Comparison of ENCODE assay signal across 12 cellular contexts in genomic region chr14:37034410-37035285, GRCh38.
DNase-seq lines count a peak whose midpoint lies in the region; ATAC-seq and TF ChIP-seq lines count a peak whose summit lies in the region.
"Had no signal": no experiment of that assay in that cellular context is flagged by ENCODE, and none has a peak within 500 bp of the region (broad histone marks: within the 10 kb centered on the region; RNA-seq: fewer than 3 reads in every experiment).

No MANE protein-coding gene starts in this region.

- TF ChIP-seq CTCF in choroid plexus epithelial cell (conservative IDR thresholded peaks at IDR 0.05; ENCODE audit: low read depth, low read length) (no peak), heart left ventricle (IDR thresholded peaks at IDR 0.05) (no peak)

- no peak overlapping the region for H3K27ac ChIP-seq in heart left ventricle
- H3K27ac ChIP-seq: lower lobe of right lung, prostate gland, VCaP had no signal

- no peaks in the 10 kb centered on the region for H3K36me3 ChIP-seq in heart left ventricle
- H3K36me3 ChIP-seq: lower lobe of right lung, prostate gland had no signal

- ATAC-seq in GM18502 (IDR thresholded peaks at IDR 0.05; ENCODE audit: poor library complexity, unreplicated experiment) (peak; percentile 75), HG03442 (IDR thresholded peaks at IDR 0.05; ENCODE audit: unreplicated experiment) (peak; percentile 67), heart left ventricle (no peak), HG02623 (IDR thresholded peaks at IDR 0.05; ENCODE audit: unreplicated experiment) (no peak)
- ATAC-seq: lower lobe of right lung had no signal

- no peaks in the 10 kb centered on the region for H3K9me3 ChIP-seq in heart left ventricle
- H3K9me3 ChIP-seq: lower lobe of right lung, prostate gland had no signal

- TF ChIP-seq POLR2A in heart left ventricle (IDR thresholded peaks at IDR 0.05), result no peak

- peaks cover 0 to 3% (median 0%) of the 10 kb centered on the region in 12 donors for H3K4me1 ChIP-seq in heart left ventricle
- H3K4me1 ChIP-seq: lower lobe of right lung, prostate gland had no signal

- intact Hi-C loops in heart left ventricle (cut with DNase I), result no loop called here

- H3K27me3 ChIP-seq in heart left ventricle, result no peaks in the 10 kb centered on the region

- H3K4me3 ChIP-seq in choroid plexus epithelial cell (ENCODE audit: low read depth, low read length) (no peak overlapping the region), skeletal muscle cell (ENCODE audit: low read depth, low read length) (no peak overlapping the region), heart left ventricle (no peak overlapping the region)
- H3K4me3 ChIP-seq: lower lobe of right lung, prostate gland had no signal

- 73 to 82% (median 81%) methylated on average over 11 of the region's 11 CpGs for WGBS in heart left ventricle, 4 donors

- peak; percentile 42 for DNase-seq in choroid plexus epithelial cell (ENCODE audit: low read depth)
- peak; percentile 59 for DNase-seq in skeletal muscle cell (ENCODE audit: low read depth)
- no peak for DNase-seq in heart left ventricle
- DNase-seq in NCI-H1105 treated with DMSO at 0.1 percent for 48 hours (lab: John Stamatoyannopoulos, UW), result no peak
- DNase-seq in NCI-H1930 (lab: John Stamatoyannopoulos, UW), result no peak
- DNase-seq: lower lobe of right lung, NCI-H187 had no signal

Comparison
In these comparisons a context has a peak if more than half of its experiments do, and no peak if none do; other contexts are left out.
1. ATAC-seq: peak in GM18502 (single experiment) and HG03442 (single experiment); none in heart left ventricle (0 of 4) and HG02623 (single experiment).
2. DNase-seq: peak in choroid plexus epithelial cell (single experiment) and skeletal muscle cell (single experiment); none in heart left ventricle (0 of 5), NCI-H1105 treated with DMSO at 0.1 percent for 48 hours (single experiment) and NCI-H1930 (0 of 2).